Comparison of ENCODE assay signal across 14 cellular contexts in genomic region chr9:87194471-87194870, GRCh38.
A peak's percentile ranks its signal among the peaks of the same experiment; 100 is the strongest.
DNase-seq lines count a peak whose midpoint lies in the region; ATAC-seq and TF ChIP-seq lines count a peak whose summit lies in the region.
"Had no signal": no experiment of that assay in that cellular context is flagged by ENCODE, and none has a peak within 500 bp of the region (broad histone marks: within the 10 kb centered on the region; RNA-seq: fewer than 3 reads in every experiment).

No MANE protein-coding gene starts in this region.

- no peak overlapping the region for H2AFZ ChIP-seq in hepatocyte

- peak overlapping the region; percentile 76 for H3K27ac ChIP-seq in hepatocyte
- H3K27ac ChIP-seq in skin epidermis, result peak overlapping the region in 11 of 21 experiments; percentile 4 to 76 (median 40)
- H3K27ac ChIP-seq: ovary had no signal

- peak overlapping the region; percentile 30 for H3K4me3 ChIP-seq in adipocyte (ENCODE audit: low read length)
- H3K4me3 ChIP-seq in hepatocyte, result no peak overlapping the region
- H3K4me3 ChIP-seq in skin epidermis, result no peak overlapping the region
- H3K4me3 ChIP-seq: GM12878, ovary had no signal

- CTCF ChIA-PET in GM10248 (lab: Yijun Ruan, JAX), result interaction anchor here (1.6 kb wide), 1 partner anchor 25 kb away, joined by 3 read pairs; no protein-coding TSS in a partner anchor

- no peaks in the 10 kb centered on the region for H3K9me3 ChIP-seq in adipocyte (ENCODE audit: control insufficient read depth, low read length)
- no peaks in the 10 kb centered on the region for H3K9me3 ChIP-seq in hepatocyte (ENCODE audit: low read depth)
- H3K9me3 ChIP-seq: ovary had no signal

- H3K9me2 ChIP-seq in hepatocyte (replicated peaks; ENCODE audit: insufficient read depth), result no peaks in the 10 kb centered on the region

- TF ChIP-seq CTCF in hepatocyte (IDR thresholded peaks at IDR 0.05; ENCODE audit: poor library complexity) (no peak), GM10248 (IDR thresholded peaks at IDR 0.05; ENCODE audit: control extremely low read depth, extremely low read depth, low read depth, missing control alignments) (no peak)

- peak; percentile 46 for DNase-seq in GM03348 (ENCODE audit: low spot score)
- DNase-seq in adipocyte (ENCODE audit: low read depth), result peak; percentile 79
- peak; percentile 37 for DNase-seq in hepatocyte (ENCODE audit: low spot score)
- no peak for DNase-seq in GM10248 (ENCODE audit: extremely low spot score)
- DNase-seq: activated CD4-positive, alpha-beta T cell treated with anti-CD3 and anti-CD28 coated beads for 48 hours; endodermal cell; ovary; substantia nigra; SW 1271 had no signal

- 32% methylated on average over 4 of the region's 4 CpGs for WGBS in hepatocyte (ENCODE audit: low lambda C conversion rate, missing lambda C conversion rate)

- POLR2A ChIA-PET in GM10248 (lab: Yijun Ruan, JAX), result no interaction called here

- peak overlapping the region; percentile 64 for H3K9ac ChIP-seq in adipocyte (ENCODE audit: low read length)

- H3K79me2 ChIP-seq in hepatocyte, result no peaks in the 10 kb centered on the region

- peak overlapping the region; percentile 9 for H3K4me2 ChIP-seq in hepatocyte

- H3K36me3 ChIP-seq in adipocyte (ENCODE audit: control insufficient read depth, insufficient read depth, low read length, severe bottlenecking) (no peaks in the 10 kb centered on the region), hepatocyte (replicated peaks; ENCODE audit: insufficient read depth, low read depth) (no peaks in the 10 kb centered on the region)
- H3K36me3 ChIP-seq: ovary had no signal

- no peaks in the 10 kb centered on the region for H4K20me1 ChIP-seq in hepatocyte (ENCODE audit: insufficient read depth, poor library complexity, severe bottlenecking)

- no peak for ATAC-seq in GM18517 (IDR thresholded peaks at IDR 0.05; ENCODE audit: unreplicated experiment)
- ATAC-seq in HG02623 (IDR thresholded peaks at IDR 0.05; ENCODE audit: unreplicated experiment), result no peak
- ATAC-seq in HG03432 (IDR thresholded peaks at IDR 0.05; ENCODE audit: unreplicated experiment), result no peak
- ATAC-seq: GM12878 had no signal

- peaks cover 53% of the 10 kb centered on the region for H3K4me1 ChIP-seq in adipocyte (ENCODE audit: control insufficient read depth, insufficient read depth, low read length)
- H3K4me1 ChIP-seq in hepatocyte (ENCODE audit: insufficient read depth), result peaks cover 16% of the 10 kb centered on the region

- H3K27me3 ChIP-seq in adipocyte (replicated peaks; ENCODE audit: control insufficient read depth, insufficient read depth, low read length), result no peaks in the 10 kb centered on the region
- H3K27me3 ChIP-seq in hepatocyte, result no peaks in the 10 kb centered on the region
- H3K27me3 ChIP-seq: ovary had no signal
